ENCODE assay signal across 23 cellular contexts in genomic region chr2:117996525-117996924, GRCh38. TPM values are rescaled to one million over a fixed set of nuclear protein-coding genes. Genes with fewer than 3 reads are reported as not detected.
DNase-seq lines count a peak whose midpoint lies in the region; ATAC-seq and TF ChIP-seq lines count a peak whose summit lies in the region.
"Had no signal": no experiment of that assay in that cellular context is flagged by ENCODE, and none has a peak within 500 bp of the region (broad histone marks: within the 10 kb centered on the region; RNA-seq: fewer than 3 reads in every experiment).

No MANE protein-coding gene starts in this region.

- intact Hi-C loops in lower lobe of right lung (cut with DNase I), result no loop called here

- H3K27me3 ChIP-seq in lower lobe of right lung (ENCODE audit: low read depth), result no peaks in the 10 kb centered on the region
- H3K27me3 ChIP-seq: BE2C; BLaER1 treated with 17β-estradiol and CSF1 and Interleukin-3, amounts not matched to agents 10 nM and 100 nM had no signal

- peak; percentile 16 for ATAC-seq in left lobe of liver
- ATAC-seq in stimulated activated effector memory CD8-positive, alpha-beta T cell treated with anti-CD3 and anti-CD28 coated beads, Interleukin-12 subunit alpha, Interleukin-12 subunit beta, amount 100 ng/mL, for 72 hours, result no peak
- ATAC-seq in GM21619 (IDR thresholded peaks at IDR 0.05; ENCODE audit: unreplicated experiment), result no peak
- no peak for ATAC-seq in lower lobe of right lung
- ATAC-seq: A549, GM12878 had no signal

- H3K27ac Mint-ChIP-seq in stimulated activated effector memory CD8-positive, alpha-beta T cell treated with anti-CD3 and anti-CD28 coated beads, Interleukin-12 subunit alpha, Interleukin-12 subunit beta, amount 100 ng/mL, for 72 hours, result peak overlapping the region; percentile 43
- H3K27ac Mint-ChIP-seq: HFFc6 had no signal

- peak; percentile 28 for DNase-seq in DMS53 treated with DMSO at 0.1 percent for 48 hours (lab: John Stamatoyannopoulos, UW; ENCODE audit: unreplicated experiment)
- no peak for DNase-seq in left lobe of liver (ENCODE audit: low spot score)
- DNase-seq in stimulated activated effector memory CD8-positive, alpha-beta T cell treated with anti-CD3 and anti-CD28 coated beads, Interleukin-12 subunit alpha, Interleukin-12 subunit beta, amount 100 ng/mL, for 72 hours (ENCODE audit: low spot score in 2 of 2), result no peak
- no peak for DNase-seq in KG1 (lab: John Stamatoyannopoulos, UW)
- DNase-seq in lower lobe of right lung, result no peak
- DNase-seq: 8988T; ACHN; AML-193; BE2C; Calu3; CD4-positive, alpha-beta memory T cell; COR-L47; DMS79; EL; GDM1; GOT3; HFFc6 had no signal

- TF ChIP-seq CTCF in C4-2B (conservative IDR thresholded peaks at IDR 0.05), result no peak
- TF ChIP-seq CTCF in lower lobe of right lung (IDR thresholded peaks at IDR 0.05), result no peak

- no peaks in the 10 kb centered on the region for H3K9me3 ChIP-seq in lower lobe of right lung
- H3K9me3 ChIP-seq: A549; BE2C; BLaER1 treated with 17β-estradiol and CSF1 and Interleukin-3, amounts not matched to agents 10 nM and 100 nM; HAP-1 had no signal

- no peak overlapping the region for H3K4me3 Mint-ChIP-seq in stimulated activated effector memory CD8-positive, alpha-beta T cell treated with anti-CD3 and anti-CD28 coated beads, Interleukin-12 subunit alpha, Interleukin-12 subunit beta, amount 100 ng/mL, for 72 hours
- H3K4me3 Mint-ChIP-seq: CD4-positive, alpha-beta memory T cell; HFFc6 had no signal

- peaks cover 100% of the 10 kb centered on the region for H3K36me3 Mint-ChIP-seq in stimulated activated effector memory CD8-positive, alpha-beta T cell treated with anti-CD3 and anti-CD28 coated beads, Interleukin-12 subunit alpha, Interleukin-12 subunit beta, amount 100 ng/mL, for 72 hours

- H3K27ac ChIP-seq in C4-2B, result peak overlapping the region; percentile 42; the same call in 1 of the 2 replicates
- no peak overlapping the region for H3K27ac ChIP-seq in lower lobe of right lung
- H3K27ac ChIP-seq: A549; BLaER1 treated with 17β-estradiol and CSF1 and Interleukin-3, amounts not matched to agents 10 nM and 100 nM had no signal

- peaks cover 5% of the 10 kb centered on the region for H3K4me1 ChIP-seq in lower lobe of right lung
- H3K4me1 ChIP-seq: A549; BE2C; BLaER1 treated with 17β-estradiol and CSF1 and Interleukin-3, amounts not matched to agents 10 nM and 100 nM; HAP-1 had no signal

- H3K4me3 ChIP-seq in lower lobe of right lung, result no peak overlapping the region
- H3K4me3 ChIP-seq: A549; BLaER1 treated with 17β-estradiol and CSF1 and Interleukin-3, amounts not matched to agents 10 nM and 100 nM; GM12878; HAP-1 had no signal

- no peaks in the 10 kb centered on the region for H3K4me1 Mint-ChIP-seq in stimulated activated effector memory CD8-positive, alpha-beta T cell treated with anti-CD3 and anti-CD28 coated beads, Interleukin-12 subunit alpha, Interleukin-12 subunit beta, amount 100 ng/mL, for 72 hours

- H3K9me3 Mint-ChIP-seq in stimulated activated effector memory CD8-positive, alpha-beta T cell treated with anti-CD3 and anti-CD28 coated beads, Interleukin-12 subunit alpha, Interleukin-12 subunit beta, amount 100 ng/mL, for 72 hours, result no peaks in the 10 kb centered on the region
- H3K9me3 Mint-ChIP-seq: CD4-positive, alpha-beta memory T cell; HFFc6 had no signal

- peaks cover 99% of the 10 kb centered on the region for H3K36me3 ChIP-seq in lower lobe of right lung
- H3K36me3 ChIP-seq: BE2C had no signal

RNA-seq across cellular contexts. Expression of gene CCDC93, which starts 17.3 kb away (rescaled TPM):
- total RNA-seq in left lobe of liver (12.1 TPM), lower lobe of right lung (47.3 TPM)
